In the genomic region with DNA sequence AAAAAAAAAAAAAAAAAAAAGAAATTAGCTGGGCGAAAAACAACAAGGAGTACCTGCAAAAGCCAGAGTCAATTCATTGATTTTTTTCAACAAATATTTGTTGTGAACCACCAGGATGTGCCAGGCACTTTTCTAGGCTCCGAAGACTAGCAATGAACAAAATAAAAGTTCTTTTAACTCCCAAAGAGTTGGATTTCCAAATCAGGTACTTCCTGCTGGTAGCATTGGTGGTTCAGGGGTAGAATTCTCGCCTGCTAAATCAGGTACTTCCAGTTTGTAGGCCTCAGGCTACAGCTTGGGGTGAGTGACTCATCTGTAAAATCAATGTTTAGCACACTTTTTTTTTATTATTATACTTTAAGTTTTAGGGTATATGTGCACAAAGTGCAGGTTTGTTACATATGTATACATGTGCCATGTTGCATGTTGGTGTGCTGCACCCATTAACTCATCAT, we compare ENCODE assay signal across 1 cellular context.
A peak's percentile ranks its signal among the peaks of the same experiment; 100 is the strongest.
TF ChIP-seq lines count a peak whose summit lies in the region.

No MANE protein-coding gene starts in this region.

TF ChIP-seq in HEK293, 187 proteins besides CTCF, POLR2A, EP300 and RAD21 (continued from another document):
- TF ChIP-seq, protein P1, sequence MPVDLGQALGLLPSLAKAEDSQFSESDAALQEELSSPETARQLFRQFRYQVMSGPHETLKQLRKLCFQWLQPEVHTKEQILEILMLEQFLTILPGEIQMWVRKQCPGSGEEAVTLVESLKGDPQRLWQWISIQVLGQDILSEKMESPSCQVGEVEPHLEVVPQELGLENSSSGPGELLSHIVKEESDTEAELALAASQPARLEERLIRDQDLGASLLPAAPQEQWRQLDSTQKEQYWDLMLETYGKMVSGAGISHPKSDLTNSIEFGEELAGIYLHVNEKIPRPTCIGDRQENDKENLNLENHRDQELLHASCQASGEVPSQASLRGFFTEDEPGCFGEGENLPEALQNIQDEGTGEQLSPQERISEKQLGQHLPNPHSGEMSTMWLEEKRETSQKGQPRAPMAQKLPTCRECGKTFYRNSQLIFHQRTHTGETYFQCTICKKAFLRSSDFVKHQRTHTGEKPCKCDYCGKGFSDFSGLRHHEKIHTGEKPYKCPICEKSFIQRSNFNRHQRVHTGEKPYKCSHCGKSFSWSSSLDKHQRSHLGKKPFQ (tag by site-specific recombination; IDR thresholded peaks at IDR 0.05): no peak
- TF ChIP-seq GFI1B (tag by site-specific recombination; IDR thresholded peaks at IDR 0.05) (0 out of 2 replicates have a peak, but pooled peaks have one; percentile 46), ZNF23 (tag by site-specific recombination; IDR thresholded peaks at IDR 0.05; ENCODE audit: borderline replicate concordance) (no peak), ZNF571 (tag by site-specific recombination; IDR thresholded peaks at IDR 0.05) (no peak), ZSCAN30 (tag by site-specific recombination; IDR thresholded peaks at IDR 0.05) (no peak)
- TF ChIP-seq, protein P2, sequence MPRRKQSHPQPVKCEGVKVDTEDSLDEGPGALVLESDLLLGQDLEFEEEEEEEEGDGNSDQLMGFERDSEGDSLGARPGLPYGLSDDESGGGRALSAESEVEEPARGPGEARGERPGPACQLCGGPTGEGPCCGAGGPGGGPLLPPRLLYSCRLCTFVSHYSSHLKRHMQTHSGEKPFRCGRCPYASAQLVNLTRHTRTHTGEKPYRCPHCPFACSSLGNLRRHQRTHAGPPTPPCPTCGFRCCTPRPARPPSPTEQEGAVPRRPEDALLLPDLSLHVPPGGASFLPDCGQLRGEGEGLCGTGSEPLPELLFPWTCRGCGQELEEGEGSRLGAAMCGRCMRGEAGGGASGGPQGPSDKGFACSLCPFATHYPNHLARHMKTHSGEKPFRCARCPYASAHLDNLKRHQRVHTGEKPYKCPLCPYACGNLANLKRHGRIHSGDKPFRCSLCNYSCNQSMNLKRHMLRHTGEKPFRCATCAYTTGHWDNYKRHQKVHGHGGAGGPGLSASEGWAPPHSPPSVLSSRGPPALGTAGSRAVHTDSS (tag by site-specific recombination; IDR thresholded peaks at IDR 0.05): no peak
- TF ChIP-seq, protein P3, sequence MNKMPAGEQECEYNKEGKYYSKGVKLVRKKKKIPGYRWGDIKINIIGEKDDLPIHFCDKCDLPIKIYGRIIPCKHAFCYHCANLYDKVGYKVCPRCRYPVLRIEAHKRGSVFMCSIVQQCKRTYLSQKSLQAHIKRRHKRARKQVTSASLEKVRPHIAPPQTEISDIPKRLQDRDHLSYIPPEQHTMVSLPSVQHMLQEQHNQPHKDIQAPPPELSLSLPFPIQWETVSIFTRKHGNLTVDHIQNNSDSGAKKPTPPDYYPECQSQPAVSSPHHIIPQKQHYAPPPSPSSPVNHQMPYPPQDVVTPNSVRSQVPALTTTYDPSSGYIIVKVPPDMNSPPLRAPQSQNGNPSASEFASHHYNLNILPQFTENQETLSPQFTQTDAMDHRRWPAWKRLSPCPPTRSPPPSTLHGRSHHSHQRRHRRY (tag by site-specific recombination; IDR thresholded peaks at IDR 0.05): no peak
